ENCODE assay signal across 8 cellular contexts in genomic region chr6:45420909-45421699, GRCh38. TPM values are rescaled to one million over a fixed set of nuclear protein-coding genes. Genes with fewer than 3 reads are reported as not detected.
DNase-seq lines count a peak whose midpoint lies in the region; ATAC-seq, FAIRE-seq and TF ChIP-seq lines count a peak whose summit lies in the region.

No MANE protein-coding gene starts in this region.

- H3K79me1 ChIP-seq in H1 (ENCODE audit: low read depth, low read length) (no peaks in the 10 kb centered on the region), neuronal stem cell (ENCODE audit: low read depth, low read length) (peaks cover 3% of the 10 kb centered on the region)

- no peak overlapping the region for H4K5ac ChIP-seq in H1 (ENCODE audit: insufficient read length, low read depth, low read length)

- peak overlapping the region; percentile 68 for H3K4me3 ChIP-seq in CD8-positive, alpha-beta memory T cell (ENCODE audit: low read length)
- H3K4me3 ChIP-seq in H1 (ENCODE audit: extremely low read depth in 1 of 4, insufficient read depth in 2 of 4, low read depth in 3 of 4, low read length in 4 of 4) (peak overlapping the region; percentile 35 to 83 (median 68)), neuronal stem cell (ENCODE audit: low read length in 2 of 2) (peak overlapping the region; percentile 73 to 78)

- H2BK5ac ChIP-seq in H1 (ENCODE audit: low read depth, low read length) (no peak overlapping the region), neuronal stem cell (ENCODE audit: low read length) (no peak overlapping the region)

- H3K4me2 ChIP-seq in H1 (ENCODE audit: insufficient read depth in 1 of 2, low read depth in 2 of 2, low read length in 2 of 2): peak overlapping the region; percentile 85 to 96
- peak overlapping the region; percentile 96 for H3K4me2 ChIP-seq in neuronal stem cell (ENCODE audit: insufficient read depth, low read length, poor library complexity, severe bottlenecking)

- no peak for TF ChIP-seq RAD21 in H1 (IDR thresholded peaks at IDR 0.05 in 1 of 2, conservative IDR thresholded peaks at IDR 0.05 in 1 of 2; ENCODE audit: low read depth in 2 of 2, low read length in 2 of 2)

- H4K20me1 ChIP-seq in H1 (replicated peaks in 1 of 2; ENCODE audit: control insufficient read depth in 1 of 2, insufficient read depth in 2 of 2, low read length in 2 of 2): peaks cover 0 to 2% of the 10 kb centered on the region in 2 experiments

- H3K23me2 ChIP-seq in H1 (ENCODE audit: low read depth, low read length): peaks cover 22% of the 10 kb centered on the region

- H3K14ac ChIP-seq in H1 (ENCODE audit: insufficient read length) (no peak overlapping the region), neuronal stem cell (ENCODE audit: low read length) (no peak overlapping the region)

- no peaks in the 10 kb centered on the region for H3K36me3 ChIP-seq in CD8-positive, alpha-beta memory T cell (ENCODE audit: insufficient read depth, low read length)
- H3K36me3 ChIP-seq in H1 (ENCODE audit: control insufficient read depth in 2 of 4, insufficient read depth in 4 of 4, low read length in 3 of 4): no peaks in the 10 kb centered on the region
- peaks cover 0 to 8% of the 10 kb centered on the region in 2 donors for H3K36me3 ChIP-seq in neuronal stem cell (replicated peaks in 1 of 2; ENCODE audit: control insufficient read depth in 2 of 2, insufficient read depth in 2 of 2, low read length in 2 of 2)

- H3K27ac Mint-ChIP-seq in CD8-positive, alpha-beta memory T cell: peak overlapping the region; percentile 85 to 98 (median 96)

- peaks cover 0 to 10% (median 0%) of the 10 kb centered on the region in 3 donors for H3K36me3 Mint-ChIP-seq in CD8-positive, alpha-beta memory T cell

- no peak for DNase-seq in CD8-positive, alpha-beta memory T cell
- peak; percentile 44 for DNase-seq in NCI-H526 treated with DMSO at 0.1 percent for 48 hours (lab: John Stamatoyannopoulos, UW)
- DNase-seq in H1 (ENCODE audit: low read depth in 1 of 2, low spot score in 2 of 2): no peak
- DNase-seq in neuronal stem cell (ENCODE audit: low spot score): peak; percentile 39
- no peak for DNase-seq in SHP77 treated with DMSO at 0.1 percent for 48 hours (lab: John Stamatoyannopoulos, UW)
- DNase-seq in activated gamma-delta T cell treated with Interleukin-2 at 50 U/mL for 16 hours: no peak
- DNase-seq in stimulated activated CD4-positive, alpha-beta T cell treated with anti-CD3 and anti-CD28 coated beads, Interleukin-12 subunit alpha, Interleukin-12 subunit beta, amount 100 ng/mL, for 4 hours: no peak

- no peaks in the 10 kb centered on the region for H3K9me3 ChIP-seq in CD8-positive, alpha-beta memory T cell (ENCODE audit: low read length)
- no peaks in the 10 kb centered on the region for H3K9me3 ChIP-seq in H1 (ENCODE audit: insufficient read depth in 2 of 2, low read depth in 1 of 2, low read length in 1 of 2)
- no peaks in the 10 kb centered on the region for H3K9me3 ChIP-seq in neuronal stem cell (replicated peaks in 1 of 2; ENCODE audit: control insufficient read depth in 2 of 2, insufficient read depth in 1 of 2, low read depth in 1 of 2, low read length in 2 of 2)

- peaks cover 24% of the 10 kb centered on the region for H3K4me1 ChIP-seq in CD8-positive, alpha-beta memory T cell (ENCODE audit: insufficient read depth, low read length)
- H3K4me1 ChIP-seq in H1 (replicated peaks in 1 of 4; ENCODE audit: control insufficient read depth in 3 of 4, insufficient read depth in 4 of 4, low read length in 3 of 4): peaks cover 0 to 13% (median 3%) of the 10 kb centered on the region in 4 experiments; a peak in 5 of 7 replicates
- peaks cover 8 to 11% of the 10 kb centered on the region in 2 donors for H3K4me1 ChIP-seq in neuronal stem cell (ENCODE audit: control insufficient read depth in 2 of 2, insufficient read depth in 1 of 2, low read depth in 1 of 2, low read length in 2 of 2)

- H2BK15ac ChIP-seq in H1 (ENCODE audit: low read length): no peak overlapping the region
- H2BK15ac ChIP-seq in neuronal stem cell (ENCODE audit: low read length): no peak overlapping the region

- ATAC-seq in GM21423 (IDR thresholded peaks at IDR 0.05; ENCODE audit: unreplicated experiment): no peak

- no peak overlapping the region for H2BK120ac ChIP-seq in H1 (replicated peaks; ENCODE audit: low read depth, low read length)
- no peak overlapping the region for H2BK120ac ChIP-seq in neuronal stem cell (ENCODE audit: low read depth, low read length)

- H3K23ac ChIP-seq in H1 (ENCODE audit: insufficient read length): no peak overlapping the region
- peak overlapping the region; percentile 85 for H3K23ac ChIP-seq in neuronal stem cell (ENCODE audit: low read depth, low read length, poor library complexity)

- H3K9me3 Mint-ChIP-seq in CD8-positive, alpha-beta memory T cell: no peaks in the 10 kb centered on the region

- no peak overlapping the region for H4K91ac ChIP-seq in H1 (replicated peaks; ENCODE audit: insufficient read length, low read length)
- H4K91ac ChIP-seq in neuronal stem cell (ENCODE audit: low read depth, low read length, poor library complexity): no peak overlapping the region

- peak overlapping the region; percentile 35 for H3K27ac ChIP-seq in CD8-positive, alpha-beta memory T cell (ENCODE audit: low read depth, low read length)
- H3K27ac ChIP-seq in H1 (ENCODE audit: low read depth, low read length) (no peak overlapping the region), neuronal stem cell (replicated peaks; ENCODE audit: low read length) (no peak overlapping the region)

- POLR2A ChIA-PET in CD8-positive, alpha-beta memory T cell (lab: Charles Lee): interaction anchor here (1.1 to 1.8 kb wide), 5 partner anchors 43 to 490 kb away, joined by 3 to 7 read pairs (median 6); no protein-coding TSS in a partner anchor
- POLR2A ChIA-PET in H1 (lab: Charles Lee; ENCODE audit: partially characterized antibody): interaction anchor here (0.6 to 1.6 kb wide), 3 partner anchors 13 to 43 kb away, joined by 4 to 5 read pairs (median 5); partner anchors contain the start of gene SUPT3H

- peak overlapping the region; percentile 88 to 98 (median 97) for H3K4me3 Mint-ChIP-seq in CD8-positive, alpha-beta memory T cell

- no peak overlapping the region; the same call in 1 of the 2 replicates for H2BK20ac ChIP-seq in H1 (ENCODE audit: low read length)

- TF ChIP-seq CTCF in H1 (IDR thresholded peaks at IDR 0.05; ENCODE audit: control extremely low read depth in 1 of 3, insufficient read depth in 1 of 3, low read depth in 1 of 3, low read length in 3 of 3): no peak

- H3K4ac ChIP-seq in H1 (replicated peaks; ENCODE audit: insufficient read length, low read depth, low read length) (no peak overlapping the region), neuronal stem cell (ENCODE audit: low read length) (no peak overlapping the region)

- no peak for TF ChIP-seq POLR2A in H1 (IDR thresholded peaks at IDR 0.05; ENCODE audit: control extremely low read depth in 1 of 2, low read depth in 2 of 2, low read length in 2 of 2)

- no peak overlapping the region for H2BK12ac ChIP-seq in H1 (ENCODE audit: low read depth, low read length)
- H2BK12ac ChIP-seq in neuronal stem cell (ENCODE audit: low read length): no peak overlapping the region

- H3K56ac ChIP-seq in H1 (replicated peaks; ENCODE audit: insufficient read length, low read depth, low read length): no peak overlapping the region

- H3K79me2 ChIP-seq in H1 (ENCODE audit: control insufficient read depth in 1 of 2, insufficient read depth in 2 of 2, low read length in 2 of 2): no peaks in the 10 kb centered on the region

- CTCF ChIA-PET in CD8-positive, alpha-beta memory T cell (lab: Charles Lee): interaction anchor here (1.3 to 4.0 kb wide), 3 partner anchors 74 to 765 kb away, joined by 4 to 22 read pairs (median 17); no protein-coding TSS in a partner anchor
- CTCF ChIA-PET in H1 (lab: Charles Lee; ENCODE audit: partially characterized antibody): interaction anchor here (0.7 to 2.5 kb wide), 4 partner anchors 246 to 791 kb away, joined by 3 to 8 read pairs (median 5); no protein-coding TSS in a partner anchor

- no peak overlapping the region for H2AK5ac ChIP-seq in H1 (ENCODE audit: low read depth, low read length)
- H2AK5ac ChIP-seq in neuronal stem cell (ENCODE audit: low read depth, low read length): no peak overlapping the region

- peaks cover 39 to 52% (median 51%) of the 10 kb centered on the region in 3 donors for H3K4me1 Mint-ChIP-seq in CD8-positive, alpha-beta memory T cell

- peaks cover 7% of the 10 kb centered on the region for H3K27me3 ChIP-seq in CD8-positive, alpha-beta memory T cell (ENCODE audit: insufficient read depth, low read length, poor library complexity, severe bottlenecking)
- H3K27me3 ChIP-seq in H1 (replicated peaks in 1 of 4; ENCODE audit: control insufficient read depth in 3 of 4, extremely low read depth in 1 of 4, insufficient read depth in 3 of 4, low read length in 3 of 4) (peaks cover 26 to 72% (median 59%) of the 10 kb centered on the region in 4 experiments), neuronal stem cell (ENCODE audit: control insufficient read depth in 3 of 3, insufficient read depth in 3 of 3, low read depth in 1 of 3, low read length in 3 of 3) (peaks cover 0 to 53% (median 15%) of the 10 kb centered on the region in 3 experiments)

- FAIRE-seq in H1 (lab: Jason Lieb, UNC): no peak

- no peak overlapping the region for H4K8ac ChIP-seq in H1 (ENCODE audit: extremely low read depth, insufficient read depth, low read length)
- no peak overlapping the region for H4K8ac ChIP-seq in neuronal stem cell (ENCODE audit: low read depth, low read length)

- peaks cover 22 to 24% of the 10 kb centered on the region in 2 donors for H3K27me3 Mint-ChIP-seq in CD8-positive, alpha-beta memory T cell

- H2AFZ ChIP-seq in H1 (ENCODE audit: low read length) (peak overlapping the region; percentile 73; the same call in 1 of the 2 replicates), neuronal stem cell (ENCODE audit: low read length) (peak overlapping the region; percentile 89)

- H3K18ac ChIP-seq in H1 (ENCODE audit: extremely low read depth, low read length): no peak overlapping the region
- peak overlapping the region; percentile 94 for H3K18ac ChIP-seq in neuronal stem cell (ENCODE audit: low read length)

- WGBS in H1 (ENCODE audit: extremely low coverage in 1 of 2, insufficient coverage in 1 of 2, insufficient read length in 1 of 2, insufficient replicate concordance in 2 of 2, low coverage in 1 of 2, low lambda C conversion rate in 2 of 2, missing lambda C conversion rate in 1 of 2), 2 experiments: 2% methylated on average over 19 of the region's 19 CpGs; no CpG with 5 or more reads in 1 of the 2 experiments
- no CpG with 5 or more reads among the region's 19 CpGs for WGBS in neuronal stem cell (ENCODE audit: extremely low coverage in 2 of 2, insufficient read length in 2 of 2, insufficient replicate concordance in 1 of 2), 2 donors

- peak overlapping the region in 1 of 4 experiments; percentile 44; a peak in 1 of 7 replicates for H3K9ac ChIP-seq in H1 (replicated peaks in 1 of 4; ENCODE audit: extremely low read depth in 1 of 4, low read depth in 3 of 4, low read length in 3 of 4)
- peak overlapping the region; percentile 77 for H3K9ac ChIP-seq in neuronal stem cell (ENCODE audit: low read depth, low read length, poor library complexity)

- no peak for TF ChIP-seq EP300 in H1 (IDR thresholded peaks at IDR 0.05; ENCODE audit: borderline replicate concordance in 1 of 2, low read depth in 2 of 2, low read length in 2 of 2)

RNA-seq across cellular contexts. Expression of gene SUPT3H, which starts 43.4 kb away (rescaled TPM):
- total RNA-seq in CD8-positive, alpha-beta memory T cell: 10 to 100 TPM; 14.6 to 17.1 TPM
- polyA plus RNA-seq in CD8-positive, alpha-beta memory T cell: 13.7 TPM
- total RNA-seq in H1 (2021; fragmentation: NEBNext Ultra II Directional; extraction: Animal tissue kit (Norgen Biotek cat#: 25700)): 18.8 and 25.0 TPM in 2 replicates
- 14.7 and 23.0 TPM in 2 replicates for polyA plus RNA-seq in H1 (2011; rRNA removed)
- 20.5 TPM for polyA plus RNA-seq in H1 (2011; cell fraction: cytosol; rRNA removed)
- polyA plus RNA-seq in H1 (2011; cell fraction: nucleus; rRNA removed): 21.5 TPM
- 19.8 to 23.9 TPM (median 21.9 TPM) in 4 replicates for polyA plus RNA-seq in H1 (2012, experiment 1 of 2)
- polyA plus RNA-seq in H1 (2012, experiment 2 of 2): 5.6 TPM
- 19.0 TPM for polyA plus RNA-seq in H1 (2013, experiment 1 of 2)
- polyA plus RNA-seq in H1 (2013, experiment 2 of 2): 22.8 TPM
- 33.6 and 42.7 TPM in 2 replicates for polyA minus RNA-seq in H1 (2011; rRNA and poly(A)+ RNA removed)
- polyA minus RNA-seq in H1 (2011; cell fraction: cytosol; rRNA and poly(A)+ RNA removed): 16.9 TPM
- polyA minus RNA-seq in H1 (2011; cell fraction: nucleus; rRNA and poly(A)+ RNA removed): 45.3 TPM
- 29.0 TPM for polyA plus RNA-seq in neuronal stem cell (2013, experiment 1 of 2)
- 29.2 TPM for polyA plus RNA-seq in neuronal stem cell (2013, experiment 2 of 2)

Comparison
In these comparisons a context has a peak if more than half of its experiments do, and no peak if none do; other contexts are left out.
1. DNase-seq: peak in NCI-H526 treated with DMSO at 0.1 percent for 48 hours (single experiment) and neuronal stem cell (single experiment); none in CD8-positive, alpha-beta memory T cell (0 of 5), H1 (0 of 2), SHP77 treated with DMSO at 0.1 percent for 48 hours (single experiment), activated gamma-delta T cell treated with Interleukin-2 at 50 U/mL for 16 hours (single experiment) and stimulated activated CD4-positive, alpha-beta T cell treated with anti-CD3 and anti-CD28 coated beads, Interleukin-12 subunit alpha, Interleukin-12 subunit beta, amount 100 ng/mL, for 4 hours (single experiment).
2. Peak in every context shown above with its lines, with median percentiles within 50 percentile points of each other: H3K4me3 ChIP-seq.